Comparison of ENCODE assay signal across 11 cellular contexts in genomic region chr7:47337531-47337930, GRCh38.
DNase-seq lines count a peak whose midpoint lies in the region; ATAC-seq, FAIRE-seq and TF ChIP-seq lines count a peak whose summit lies in the region.
"Had no signal": no experiment of that assay in that cellular context is flagged by ENCODE, and none has a peak within 500 bp of the region (broad histone marks: within the 10 kb centered on the region; RNA-seq: fewer than 3 reads in every experiment).

No MANE protein-coding gene starts in this region.

- WGBS in trophoblast cell (ENCODE audit: extremely low coverage, insufficient coverage, insufficient read length), result no CpG with 5 or more reads among the region's 3 CpGs

- peaks cover 0 to 25% (median 3%) of the 10 kb centered on the region in 5 experiments for H3K9me3 Mint-ChIP-seq in brain
- H3K9me3 Mint-ChIP-seq: activated naive CD8-positive, alpha-beta T cell treated with anti-CD3 and anti-CD28 coated beads, Interleukin-2, amount 10 ng/mL, durations not matched to agents 7 days and 5 days had no signal

- H3K27me3 ChIP-seq in trophoblast cell (ENCODE audit: insufficient read depth, low read length), result no peaks in the 10 kb centered on the region

- H3K27ac ChIP-seq in trophoblast cell (ENCODE audit: low read depth, low read length), result no peak overlapping the region

- H3K4me3 Mint-ChIP-seq in brain, result no peak overlapping the region
- H3K4me3 Mint-ChIP-seq: activated naive CD8-positive, alpha-beta T cell treated with anti-CD3 and anti-CD28 coated beads, Interleukin-2, amount 10 ng/mL, durations not matched to agents 7 days and 5 days had no signal

- no peak overlapping the region for H2AK5ac ChIP-seq in trophoblast cell (ENCODE audit: low read length)

- no peak overlapping the region for H2AFZ ChIP-seq in trophoblast cell (ENCODE audit: insufficient read depth, low read length, poor library complexity)

- H2BK12ac ChIP-seq in trophoblast cell (ENCODE audit: low read length), result no peak overlapping the region

- H3K4me3 ChIP-seq in trophoblast cell (ENCODE audit: low read depth, low read length), result peak overlapping the region; percentile 56
- H3K4me3 ChIP-seq: HAP-1 had no signal

- no peak overlapping the region for H4K12ac ChIP-seq in trophoblast cell (ENCODE audit: low read depth, low read length)

- FAIRE-seq in GM19239 (lab: Jason Lieb, UNC), result no peak

- H3K23ac ChIP-seq in trophoblast cell (ENCODE audit: low read length), result no peak overlapping the region

- H3K27me3 Mint-ChIP-seq in brain, result peaks cover 9% of the 10 kb centered on the region

- H4K91ac ChIP-seq in trophoblast cell (ENCODE audit: low read depth, low read length), result no peak overlapping the region

- H3K79me2 ChIP-seq in trophoblast cell (ENCODE audit: control insufficient read depth, insufficient read depth, low read length, poor library complexity), result no peaks in the 10 kb centered on the region

- no peak for TF ChIP-seq CTCF in brain (conservative IDR thresholded peaks at IDR 0.05)

- H3K4me2 ChIP-seq in trophoblast cell (ENCODE audit: low read length), result no peak overlapping the region

- H3K14ac ChIP-seq in trophoblast cell (ENCODE audit: low read length), result no peak overlapping the region

- no peak overlapping the region for H3K18ac ChIP-seq in trophoblast cell (ENCODE audit: low read length)

- H2BK120ac ChIP-seq in trophoblast cell (ENCODE audit: insufficient read depth, low read length, poor library complexity), result no peak overlapping the region

- peak; percentile 72 for ATAC-seq in HG03095 (IDR thresholded peaks at IDR 0.05; ENCODE audit: unreplicated experiment)

- H3K36me3 Mint-ChIP-seq in brain, result peaks cover 42% of the 10 kb centered on the region
- H3K36me3 Mint-ChIP-seq: activated naive CD8-positive, alpha-beta T cell treated with anti-CD3 and anti-CD28 coated beads, Interleukin-2, amount 10 ng/mL, durations not matched to agents 7 days and 5 days had no signal

- DNase-seq in GM19239 (ENCODE audit: insufficient read length, low spot score) (peak; percentile 21), trophoblast cell (no peak), mucosa of gallbladder (ENCODE audit: low spot score) (no peak), NCI-H524 (lab: John Stamatoyannopoulos, UW) (no peak), epidermal melanocyte (ENCODE audit: insufficient read length, low spot score) (no peak)
- no peak for DNase-seq in activated CD4-positive, alpha-beta T cell treated with anti-CD3 and anti-CD28 coated beads, Interleukin-2, amount 50 U/mL, for 4 hours
- DNase-seq: activated naive CD8-positive, alpha-beta T cell treated with anti-CD3 and anti-CD28 coated beads, Interleukin-2, amount 10 ng/mL, durations not matched to agents 7 days and 5 days; RPMI8226 had no signal

- peak overlapping the region in 3 of 5 experiments; percentile 31 to 86 (median 81) for H3K27ac Mint-ChIP-seq in brain
- H3K27ac Mint-ChIP-seq: activated naive CD8-positive, alpha-beta T cell treated with anti-CD3 and anti-CD28 coated beads, Interleukin-2, amount 10 ng/mL, durations not matched to agents 7 days and 5 days had no signal

- peaks cover 55% of the 10 kb centered on the region for H3K4me1 Mint-ChIP-seq in brain
- H3K4me1 Mint-ChIP-seq: activated naive CD8-positive, alpha-beta T cell treated with anti-CD3 and anti-CD28 coated beads, Interleukin-2, amount 10 ng/mL, durations not matched to agents 7 days and 5 days had no signal

- no peak overlapping the region for H4K8ac ChIP-seq in trophoblast cell (ENCODE audit: low read depth, low read length)

- no peak overlapping the region for H2BK5ac ChIP-seq in trophoblast cell (ENCODE audit: low read depth, low read length, poor library complexity)

- no peaks in the 10 kb centered on the region for H3K79me1 ChIP-seq in trophoblast cell (ENCODE audit: low read length)

- H3K36me3 ChIP-seq in trophoblast cell (ENCODE audit: control insufficient read depth in 1 of 2, insufficient read depth in 2 of 2, low read length in 2 of 2), result peaks cover 25 to 38% of the 10 kb centered on the region in 2 experiments

- H3K9ac ChIP-seq in trophoblast cell (ENCODE audit: low read length), result no peak overlapping the region

- no peak overlapping the region for H3K4ac ChIP-seq in trophoblast cell (ENCODE audit: low read depth, low read length)

- no peaks in the 10 kb centered on the region for H3K9me3 ChIP-seq in trophoblast cell (ENCODE audit: insufficient read depth, low read depth, low read length)
- H3K9me3 ChIP-seq: HAP-1 had no signal

- no peaks in the 10 kb centered on the region for H3K4me1 ChIP-seq in trophoblast cell (ENCODE audit: control insufficient read depth in 1 of 2, insufficient read depth in 2 of 2, low read length in 2 of 2)
